19 cellular contexts compared by ENCODE assay signal in the genomic region with DNA sequence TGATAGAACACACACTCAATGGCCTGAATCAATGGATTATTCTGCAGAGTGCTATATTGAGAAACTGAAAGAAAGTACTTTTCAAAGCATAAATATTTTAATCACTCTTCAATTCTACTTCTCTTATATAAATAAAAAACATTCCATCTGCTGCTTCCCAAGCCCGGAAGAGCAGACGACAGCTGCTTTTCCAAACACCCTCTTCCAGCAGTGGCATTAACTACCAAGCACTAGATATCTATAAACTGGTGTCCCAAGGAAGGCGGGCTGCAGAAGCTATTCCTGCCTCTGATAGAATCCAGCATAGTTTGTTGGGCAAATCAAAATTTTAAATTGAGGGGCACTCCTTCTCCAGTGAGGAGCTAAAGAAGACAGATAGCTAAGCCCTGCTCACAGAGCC.
"Had no signal": no experiment of that assay in that cellular context is flagged by ENCODE, and none has a peak within 500 bp of the region (broad histone marks: within the 10 kb centered on the region; RNA-seq: fewer than 3 reads in every experiment).

No MANE protein-coding gene starts in this region.

- DNase-seq: activated CD4-positive, alpha-beta T cell treated with anti-CD3 and anti-CD28 coated beads for 4 hours; activated CD4-positive, alpha-beta T cell treated with anti-CD3 and anti-CD28 coated beads, Interleukin-2, amount 50 U/mL, for 4 hours; activated naive CD4-positive, alpha-beta T cell treated with Interleukin-2 at 50 U/mL for 16 hours; activated naive CD8-positive, alpha-beta T cell treated with anti-CD3 and anti-CD28 coated beads for 36 hours; activated T-cell treated with anti-CD3 and anti-CD28 coated beads for 4 hours; activated T-cell treated with anti-CD3 and anti-CD28 coated beads, Interleukin-2, amount 50 U/mL, for 72 hours; adrenal gland; aorta; body of pancreas; dorsolateral prefrontal cortex; effector memory CD4-positive, alpha-beta T cell; islet precursor cell; left ventricle myocardium superior; naive thymus-derived CD8-positive, alpha-beta T cell; spleen; stimulated activated naive CD4-positive, alpha-beta T cell; T-helper 9 cell; tibial artery; upper lobe of right lung had no signal

- H3K27me3 Mint-ChIP-seq: activated naive CD8-positive, alpha-beta T cell treated with anti-CD3 and anti-CD28 coated beads for 36 hours; naive thymus-derived CD8-positive, alpha-beta T cell had no signal

- H3K27ac Mint-ChIP-seq: activated naive CD8-positive, alpha-beta T cell treated with anti-CD3 and anti-CD28 coated beads for 36 hours had no signal

- H3K9me3 Mint-ChIP-seq: activated naive CD8-positive, alpha-beta T cell treated with anti-CD3 and anti-CD28 coated beads for 36 hours; activated T-cell treated with anti-CD3 and anti-CD28 coated beads, Interleukin-2, amount 50 U/mL, for 72 hours; naive thymus-derived CD8-positive, alpha-beta T cell had no signal

- H3K4me3 Mint-ChIP-seq: activated naive CD8-positive, alpha-beta T cell treated with anti-CD3 and anti-CD28 coated beads for 36 hours; activated T-cell treated with anti-CD3 and anti-CD28 coated beads, Interleukin-2, amount 50 U/mL, for 72 hours; naive thymus-derived CD8-positive, alpha-beta T cell had no signal
